Comparison of ENCODE assay signal across 8 cellular contexts in genomic region chr5:108728566-108729305, GRCh38. TPM values are rescaled to one million over a fixed set of nuclear protein-coding genes. Genes with fewer than 3 reads are reported as not detected.
A peak's percentile ranks its signal among the peaks of the same experiment; 100 is the strongest.
DNase-seq lines count a peak whose midpoint lies in the region; ATAC-seq and TF ChIP-seq lines count a peak whose summit lies in the region.

No MANE protein-coding gene starts in this region.

- no peak for TF ChIP-seq CTCF in neural progenitor cell (IDR thresholded peaks at IDR 0.05)

- H2AFZ ChIP-seq in neural progenitor cell (replicated peaks), result peak overlapping the region; percentile 92

- peak overlapping the region; percentile 88 for H3K4me3 Mint-ChIP-seq in neural progenitor cell

- peaks cover 2% of the 10 kb centered on the region for H3K27me3 Mint-ChIP-seq in neural progenitor cell (ENCODE audit: insufficient read depth, low read depth)

- no peaks in the 10 kb centered on the region for H3K79me2 ChIP-seq in neural progenitor cell (ENCODE audit: low read depth)

- H3K36me3 ChIP-seq in neural progenitor cell (no peaks in the 10 kb centered on the region), urinary bladder (ENCODE audit: insufficient read depth) (no peaks in the 10 kb centered on the region)

- H3F3A ChIP-seq in neural progenitor cell (ENCODE audit: low read depth), result peaks cover 7% of the 10 kb centered on the region

- H3K9ac ChIP-seq in neural progenitor cell, result no peak overlapping the region

- no peaks in the 10 kb centered on the region for H3K9me3 Mint-ChIP-seq in neural progenitor cell

- H3K27ac Mint-ChIP-seq in neural progenitor cell, result no peak overlapping the region

- no peaks in the 10 kb centered on the region for H3K9me3 ChIP-seq in neural progenitor cell (ENCODE audit: low read depth)

- no peaks in the 10 kb centered on the region for H4K20me1 ChIP-seq in neural progenitor cell (ENCODE audit: low read depth)

- H3K4me3 ChIP-seq in neural progenitor cell (peak overlapping the region; percentile 66), urinary bladder (ENCODE audit: low read depth, low read length) (peak overlapping the region; percentile 61)

- no peaks in the 10 kb centered on the region for H3K36me3 Mint-ChIP-seq in neural progenitor cell

- H3K4me2 ChIP-seq in neural progenitor cell, result peak overlapping the region; percentile 85

- 46% methylated on average over 15 of the region's 15 CpGs for WGBS in urinary bladder

- H3K27ac ChIP-seq in neural progenitor cell (no peak overlapping the region), urinary bladder (ENCODE audit: low read depth) (peak overlapping the region; percentile 76)

- no peaks in the 10 kb centered on the region for H3K27me3 ChIP-seq in neural progenitor cell

- DNase-seq in activated CD4-positive, CD25-positive, alpha-beta regulatory T cell treated with anti-CD3 and anti-CD28 coated beads, Interleukin-2, amount 50 U/mL, for 72 hours, result no peak
- peak; percentile 26 for DNase-seq in activated CD4-positive, alpha-beta T cell treated with anti-CD3 and anti-CD28 coated beads for 1 hour
- peak; percentile 30 for DNase-seq in effector CD8-positive, alpha-beta T cell (lab: John Stamatoyannopoulos, UW)
- DNase-seq in neural progenitor cell (ENCODE audit: low spot score), result no peak
- DNase-seq in cortex of kidney (lab: John Stamatoyannopoulos, UW), result no peak

- H3K4me1 Mint-ChIP-seq in neural progenitor cell, result peaks cover 14% of the 10 kb centered on the region

- H3K4me1 ChIP-seq in neural progenitor cell (peaks cover 11% of the 10 kb centered on the region), urinary bladder (ENCODE audit: insufficient read depth) (no peaks in the 10 kb centered on the region)

- peak; percentile 55 to 60 for ATAC-seq in activated CD4-positive, CD25-positive, alpha-beta regulatory T cell treated with anti-CD3 and anti-CD28 coated beads, Interleukin-2, amount 50 U/mL, for 24 hours
- peak; percentile 22 for ATAC-seq in HG03280 (IDR thresholded peaks at IDR 0.05; ENCODE audit: unreplicated experiment)

RNA-seq across cellular contexts. Expression of gene FER, which starts 19.0 kb away (rescaled TPM):
- total RNA-seq in neural progenitor cell (ENCODE audit: low replicate concordance) (10.6 and 25.0 TPM in 2 replicates), urinary bladder (84.6 TPM)
- 6.3 TPM for polyA plus RNA-seq in urinary bladder

Comparison
In these comparisons a context has a peak if more than half of its experiments do, and no peak if none do; other contexts are left out.
1. DNase-seq: peak in activated CD4-positive, alpha-beta T cell treated with anti-CD3 and anti-CD28 coated beads for 1 hour (single experiment) and effector CD8-positive, alpha-beta T cell (single experiment); none in activated CD4-positive, CD25-positive, alpha-beta regulatory T cell treated with anti-CD3 and anti-CD28 coated beads, Interleukin-2, amount 50 U/mL, for 72 hours (single experiment), neural progenitor cell (single experiment) and cortex of kidney (single experiment).